ENCODE assay signal across 30 cellular contexts in genomic region chr7:96014617-96015016, GRCh38.
"Had no signal": no experiment of that assay in that cellular context is flagged by ENCODE, and none has a peak within 500 bp of the region (broad histone marks: within the 10 kb centered on the region; RNA-seq: fewer than 3 reads in every experiment).

No MANE protein-coding gene starts in this region.

- H3K4me1 Mint-ChIP-seq: immature natural killer cell; naive B cell; natural killer cell; stimulated activated memory B cell treated with anti-CD40 and anti-IgM and Interleukin-4, amounts not matched to agents 10 μg/mL and 1 μg/mL and 100 μg/mL, for 72 hours had no signal

- H3K36me3 ChIP-seq: left lung, lower lobe of right lung, right atrium auricular region, right lobe of liver, thyroid gland, transverse colon, upper lobe of right lung had no signal

- H3K9me3 Mint-ChIP-seq: immature natural killer cell; natural killer cell; stimulated activated memory B cell treated with anti-CD40 and anti-IgM and Interleukin-4, amounts not matched to agents 10 μg/mL and 1 μg/mL and 100 μg/mL, for 72 hours; stimulated activated naive CD8-positive, alpha-beta T cell treated with anti-CD3 and anti-CD28 coated beads, Interleukin-15, amount 100 ng/mL, for 72 hours had no signal

- FAIRE-seq: islet of Langerhans, kidney, urothelium cell line had no signal

- H3K4me3 ChIP-seq: left lung, lower lobe of right lung, right atrium auricular region, right lobe of liver, smooth muscle cell, testis, thyroid gland, transverse colon, upper lobe of right lung had no signal

- H3K27ac Mint-ChIP-seq: immature natural killer cell; naive B cell; natural killer cell; progenitor cell of endocrine pancreas; stimulated activated memory B cell treated with anti-CD40 and anti-IgM and Interleukin-4, amounts not matched to agents 10 μg/mL and 1 μg/mL and 100 μg/mL, for 72 hours; stimulated activated naive CD8-positive, alpha-beta T cell treated with anti-CD3 and anti-CD28 coated beads, Interleukin-15, amount 100 ng/mL, for 72 hours had no signal

- H3K27ac ChIP-seq: left lung, lower lobe of right lung, parathyroid adenoma, right atrium auricular region, right lobe of liver, thyroid gland, transverse colon, upper lobe of right lung had no signal

- H3K4me3 Mint-ChIP-seq: immature natural killer cell; naive B cell; natural killer cell; stimulated activated memory B cell treated with anti-CD40 and anti-IgM and Interleukin-4, amounts not matched to agents 10 μg/mL and 1 μg/mL and 100 μg/mL, for 72 hours; stimulated activated naive CD8-positive, alpha-beta T cell treated with anti-CD3 and anti-CD28 coated beads, Interleukin-15, amount 100 ng/mL, for 72 hours had no signal

- H3K27me3 ChIP-seq: left lung, right atrium auricular region, right lobe of liver, testis, thyroid gland, transverse colon, upper lobe of right lung had no signal

- H3K9me3 ChIP-seq: left lung, lower lobe of right lung, right atrium auricular region, right lobe of liver, testis, thyroid gland, transverse colon, upper lobe of right lung had no signal

- H3K27me3 Mint-ChIP-seq: progenitor cell of endocrine pancreas had no signal

- H3K36me3 Mint-ChIP-seq: immature natural killer cell; naive B cell; natural killer cell; stimulated activated memory B cell treated with anti-CD40 and anti-IgM and Interleukin-4, amounts not matched to agents 10 μg/mL and 1 μg/mL and 100 μg/mL, for 72 hours had no signal

- H3K4me1 ChIP-seq: left lung, lower lobe of right lung, parathyroid adenoma, right atrium auricular region, right lobe of liver, thyroid gland, transverse colon, upper lobe of right lung had no signal

- ATAC-seq: left colon; left lung; lower lobe of right lung; natural killer cell; right lobe of liver; stimulated activated memory B cell treated with anti-CD40 and anti-IgM and Interleukin-4, amounts not matched to agents 10 μg/mL and 1 μg/mL and 100 μg/mL, for 72 hours; stimulated activated naive CD8-positive, alpha-beta T cell treated with anti-CD3 and anti-CD28 coated beads, Interleukin-15, amount 100 ng/mL, for 72 hours; upper lobe of right lung had no signal

- DNase-seq: hypothalamus; immature natural killer cell; kidney; left colon; left lung; lower lobe of right lung; mammary epithelial cell; mesenchymal stem cell; naive B cell; natural killer cell; nucleus accumbens; right lobe of liver; stimulated activated CD4-positive, alpha-beta T cell treated with anti-CD3 and anti-CD28 coated beads, Interleukin-1b, Interleukin-23, amount 100 ng/mL, for 48 hours; stimulated activated CD4-positive, alpha-beta T cell treated with anti-CD3 and anti-CD28 coated beads, Interleukin-2, amount 100 ng/mL, for 48 hours; stimulated activated CD4-positive, alpha-beta T cell treated with anti-CD3 and anti-CD28 coated beads, Interleukin-4, amount 100 ng/mL, for 4 hours; stimulated activated CD8-positive, alpha-beta memory T cell treated with anti-CD3 and anti-CD28 coated beads, Interleukin-4, amount 100 ng/mL, for 48 hours; stimulated activated naive CD4-positive, alpha-beta T cell treated with Interleukin-2 at 50 U/mL for 16 hours; stimulated activated naive CD8-positive, alpha-beta T cell treated with anti-CD3 and anti-CD28 coated beads, Interleukin-15, amount 100 ng/mL, for 72 hours; substantia nigra; testis; thyroid gland; transverse colon; upper lobe of right lung had no signal
